ENCODE assay signal across 8 cellular contexts in genomic region chr3:197949191-197949766, GRCh38. TPM values are rescaled to one million over a fixed set of nuclear protein-coding genes. Genes with fewer than 3 reads are reported as not detected.
DNase-seq lines count a peak whose midpoint lies in the region; FAIRE-seq and TF ChIP-seq lines count a peak whose summit lies in the region.

No MANE protein-coding gene starts in this region.

- H3K9ac ChIP-seq in OCI-LY1 (ENCODE audit: low read length) (peak overlapping the region; percentile 92), trophoblast cell (ENCODE audit: low read length) (peak overlapping the region; percentile 65)

- no peaks in the 10 kb centered on the region for H4K20me1 ChIP-seq in OCI-LY1 (ENCODE audit: insufficient read depth, low read length)

- H3K23ac ChIP-seq in trophoblast cell (ENCODE audit: low read length) = no peak overlapping the region

- H2AFZ ChIP-seq in OCI-LY1 (ENCODE audit: low read length) = peak overlapping the region; percentile 12; the same call in 1 of the 2 replicates
- peak overlapping the region; percentile 47 for H2AFZ ChIP-seq in trophoblast cell (ENCODE audit: insufficient read depth, low read length, poor library complexity)

- no peak overlapping the region for H2BK12ac ChIP-seq in trophoblast cell (ENCODE audit: low read length)

- H3K79me2 ChIP-seq in OCI-LY1 (ENCODE audit: insufficient read depth, low read length) = peaks cover 20% of the 10 kb centered on the region
- H3K79me2 ChIP-seq in trophoblast cell (ENCODE audit: control insufficient read depth, insufficient read depth, low read length, poor library complexity) = peaks cover 9% of the 10 kb centered on the region

- no peak overlapping the region for H3K14ac ChIP-seq in trophoblast cell (ENCODE audit: low read length)

- H2BK5ac ChIP-seq in trophoblast cell (ENCODE audit: low read depth, low read length, poor library complexity) = no peak overlapping the region

- WGBS in trophoblast cell (ENCODE audit: extremely low coverage, insufficient coverage, insufficient read length) = no CpG with 5 or more reads among the region's 16 CpGs
- WGBS in small intestine, 3 donors = 18 to 24% (median 19%) methylated on average over 16 of the region's 16 CpGs

- no peak for FAIRE-seq in small intestine (lab: Jason Lieb, UNC)

- peaks cover 25% of the 10 kb centered on the region for H3K4me1 ChIP-seq in OCI-LY1 (ENCODE audit: insufficient read depth, low read length, severe bottlenecking)
- peaks cover 0 to 8% of the 10 kb centered on the region in 2 experiments for H3K4me1 ChIP-seq in trophoblast cell (ENCODE audit: control insufficient read depth in 1 of 2, insufficient read depth in 2 of 2, low read length in 2 of 2)
- H3K4me1 ChIP-seq in small intestine (ENCODE audit: control insufficient read depth in 2 of 2, insufficient read depth in 1 of 2, low read depth in 1 of 2, low read length in 1 of 2) = peaks cover 0 to 8% of the 10 kb centered on the region in 2 donors

- H3K9me3 ChIP-seq in OCI-LY1 (ENCODE audit: low read length) (no peaks in the 10 kb centered on the region), trophoblast cell (ENCODE audit: insufficient read depth, low read depth, low read length) (no peaks in the 10 kb centered on the region), small intestine (ENCODE audit: control insufficient read depth, low read depth) (no peaks in the 10 kb centered on the region)

- H4K12ac ChIP-seq in trophoblast cell (ENCODE audit: low read depth, low read length) = no peak overlapping the region

- peaks cover 7% of the 10 kb centered on the region for H3K79me1 ChIP-seq in trophoblast cell (ENCODE audit: low read length)

- TF ChIP-seq CTCF in OCI-LY1 (IDR thresholded peaks at IDR 0.05; ENCODE audit: low read length) = no peak

- no peak overlapping the region for H2BK120ac ChIP-seq in trophoblast cell (ENCODE audit: insufficient read depth, low read length, poor library complexity)

- H2AK5ac ChIP-seq in trophoblast cell (ENCODE audit: low read length) = no peak overlapping the region

- H3K4ac ChIP-seq in trophoblast cell (ENCODE audit: low read depth, low read length) = no peak overlapping the region

- no peaks in the 10 kb centered on the region for H3K9me2 ChIP-seq in OCI-LY1 (ENCODE audit: low read depth, low read length)

- H3K27me3 ChIP-seq in OCI-LY1 (ENCODE audit: insufficient read depth, low read length) = no peaks in the 10 kb centered on the region
- H3K27me3 ChIP-seq in trophoblast cell (ENCODE audit: insufficient read depth, low read length) = no peaks in the 10 kb centered on the region
- H3K27me3 ChIP-seq in small intestine (ENCODE audit: control insufficient read depth in 2 of 2, insufficient read depth in 2 of 2, low read length in 2 of 2) = no peaks in the 10 kb centered on the region

- no peak overlapping the region for H4K91ac ChIP-seq in trophoblast cell (ENCODE audit: low read depth, low read length)

- no peak for DNase-seq in epithelial cell of prostate (ENCODE audit: low read depth, low spot score)
- no peak for DNase-seq in trophoblast cell
- DNase-seq in Kasumi-1 (lab: John Stamatoyannopoulos, UW) = no peak
- DNase-seq in small intestine = no peak
- no peak for DNase-seq in LoVo (ENCODE audit: low spot score)
- no peak for DNase-seq in effector CD4-positive, alpha-beta T cell

- H4K8ac ChIP-seq in trophoblast cell (ENCODE audit: low read depth, low read length) = peak overlapping the region; percentile 75

- H3K18ac ChIP-seq in trophoblast cell (ENCODE audit: low read length) = no peak overlapping the region

- H3K4me3 ChIP-seq in GM08714 (ENCODE audit: low read length) (peak overlapping the region; percentile 70), OCI-LY1 (ENCODE audit: low read depth, low read length, poor library complexity, severe bottlenecking) (peak overlapping the region; percentile 81), trophoblast cell (ENCODE audit: low read depth, low read length) (peak overlapping the region; percentile 60), small intestine (ENCODE audit: low read depth in 1 of 2, low read length in 2 of 2) (peak overlapping the region in 1 of 2 donors; percentile 36)

- H3K36me3 ChIP-seq in OCI-LY1 (ENCODE audit: insufficient read depth, low read length) (peaks cover 40% of the 10 kb centered on the region), trophoblast cell (ENCODE audit: control insufficient read depth in 1 of 2, insufficient read depth in 2 of 2, low read length in 2 of 2) (peaks cover 25 to 27% of the 10 kb centered on the region in 2 experiments), small intestine (ENCODE audit: control insufficient read depth in 2 of 2, insufficient read depth in 2 of 2, low read length in 2 of 2) (peaks cover 7 to 12% of the 10 kb centered on the region in 2 donors)

- no peaks in the 10 kb centered on the region for H3F3A ChIP-seq in OCI-LY1 (ENCODE audit: insufficient read depth, low read length)

- H3K27ac ChIP-seq in OCI-LY1 (ENCODE audit: low read depth, low read length, poor library complexity, severe bottlenecking) (no peak overlapping the region), epithelial cell of prostate (peak overlapping the region; percentile 85), trophoblast cell (ENCODE audit: low read depth, low read length) (no peak overlapping the region), small intestine (ENCODE audit: low read depth in 1 of 2, low read length in 1 of 2) (peak overlapping the region in 1 of 2 donors; percentile 95)

- peak overlapping the region; percentile 79 for H3K4me2 ChIP-seq in OCI-LY1 (ENCODE audit: low read length)
- peak overlapping the region; percentile 84 for H3K4me2 ChIP-seq in trophoblast cell (ENCODE audit: low read length)

RNA-seq across cellular contexts. Expression of gene RPL35A, which starts 0.7 kb away (rescaled TPM):
- 2,548 and 2,659 TPM in 2 replicates for polyA plus RNA-seq in trophoblast cell (2013)
- polyA plus RNA-seq in small intestine = 1,000 to 10,000 TPM; 1,252 to 2,127 (median 1,750) TPM

RNA-seq across cellular contexts. Expression of gene LMLN, which starts 10.7 kb away (rescaled TPM):
- polyA plus RNA-seq in trophoblast cell (2013) = 1.7 and 1.8 TPM in 2 replicates
- 1 to 10 TPM in 1 of 3 donors, under 1 TPM in 2; 0.22 to 1.7 (median 0.27) TPM for polyA plus RNA-seq in small intestine
